ENCODE assay signal across 11 cellular contexts in genomic region chr3:37935290-37935668, GRCh38. TPM values are rescaled to one million over a fixed set of nuclear protein-coding genes. Genes with fewer than 3 reads are reported as not detected.
DNase-seq lines count a peak whose midpoint lies in the region; ATAC-seq, FAIRE-seq and TF ChIP-seq lines count a peak whose summit lies in the region.
"Had no signal": no experiment of that assay in that cellular context is flagged by ENCODE, and none has a peak within 500 bp of the region (broad histone marks: within the 10 kb centered on the region; RNA-seq: fewer than 3 reads in every experiment).

No MANE protein-coding gene starts in this region.

- in situ Hi-C loops in HepG2 (cut with HindIII; ENCODE audit: extremely low pct_ligation_motif_present, low pct_unique_long_range_greater_than_20kb) = no loop called here

- peak; percentile 30 for ATAC-seq in HepG2
- ATAC-seq: natural killer cell had no signal

- H3K27ac ChIP-seq in coronary artery = peak overlapping the region; percentile 54 to 64
- H3K27ac ChIP-seq in HepG2 (ENCODE audit: extremely low read length, insufficient read depth, low read length) = peak overlapping the region; percentile 86
- peak overlapping the region; percentile 74 for H3K27ac ChIP-seq in smooth muscle cell (ENCODE audit: low read depth)
- H3K27ac ChIP-seq in WERI-Rb-1 = no peak overlapping the region

- no peak for TF ChIP-seq POLR2A in HepG2 (IDR thresholded peaks at IDR 0.05; ENCODE audit: insufficient read depth in 1 of 2, low read depth in 2 of 2, low read length in 2 of 2)

- peaks cover 18% of the 10 kb centered on the region for H3F3A ChIP-seq in smooth muscle cell (ENCODE audit: low read depth)

- H2AFZ ChIP-seq in HepG2 (ENCODE audit: low read length) (no peak overlapping the region), smooth muscle cell (ENCODE audit: low read depth) (no peak overlapping the region)

- TF ChIP-seq EP300 in HepG2 (IDR thresholded peaks at IDR 0.05; ENCODE audit: low read depth in 2 of 2, low read length in 2 of 2) (peak in 1 of 2 experiments; percentile 43; a peak in 1 of 4 replicates), HepG2 (CRISPR knock-in tag; IDR thresholded peaks at IDR 0.05; ENCODE audit: borderline replicate concordance) (no peak)

- H3K4me3 ChIP-seq in LNCaP clone FGC (ENCODE audit: low read depth, low read length) (no peak overlapping the region), coronary artery (no peak overlapping the region), HepG2 (replicated peaks in 1 of 3; ENCODE audit: insufficient read depth in 1 of 3, low read depth in 2 of 3, low read length in 3 of 3) (peak overlapping the region in 1 of 3 experiments; percentile 41; a peak in 3 of 6 replicates), smooth muscle cell (no peak overlapping the region), WERI-Rb-1 (ENCODE audit: low read depth, low read length) (no peak overlapping the region)

- DNase-seq in LNCaP clone FGC (ENCODE audit: low read depth) = peak; percentile 36
- DNase-seq in coronary artery (ENCODE audit: low spot score) = no peak
- DNase-seq in HepG2 (ENCODE audit: low spot score) = peak; percentile 71
- DNase-seq in smooth muscle cell (lab: John Stamatoyannopoulos, UW; ENCODE audit: unreplicated experiment) = no peak
- DNase-seq in foreskin melanocyte = no peak
- DNase-seq in WERI-Rb-1 = no peak
- DNase-seq in activated CD4-positive, alpha-beta T cell treated with anti-CD3 and anti-CD28 coated beads for 4 hours = no peak
- DNase-seq in pons (ENCODE audit: low spot score) = no peak
- DNase-seq: activated effector memory CD4-positive, alpha-beta T cell treated with Interleukin-2 at 50 U/mL for 16 hours; natural killer cell had no signal

- H4K20me1 ChIP-seq in HepG2 (ENCODE audit: insufficient read depth, low read length) (no peaks in the 10 kb centered on the region), smooth muscle cell (ENCODE audit: low read depth) (no peaks in the 10 kb centered on the region)

- H3K9ac ChIP-seq in HepG2 (ENCODE audit: insufficient read depth, low read depth, low read length) (peak overlapping the region; percentile 68), smooth muscle cell (ENCODE audit: low read depth) (no peak overlapping the region)

- BruUV-seq in HepG2 (replicated peaks; lab: Mats Ljungman, UMichigan) = no TSS peak

- H3K4me1 ChIP-seq in HepG2 (ENCODE audit: insufficient read depth, low read length) (peaks cover 95% of the 10 kb centered on the region), smooth muscle cell (ENCODE audit: low read depth) (peaks cover 27% of the 10 kb centered on the region)

- H3K36me3 ChIP-seq in HepG2 (replicated peaks in 1 of 2; ENCODE audit: control insufficient read depth in 1 of 2, insufficient read depth in 2 of 2, low read length in 2 of 2) (peaks cover 0 to 2% of the 10 kb centered on the region in 2 experiments; a peak in 1 of 5 replicates), smooth muscle cell (ENCODE audit: low read depth) (no peaks in the 10 kb centered on the region), WERI-Rb-1 (no peaks in the 10 kb centered on the region; the same call in 1 of the 2 replicates)

- H3K4me2 ChIP-seq in HepG2 (ENCODE audit: low read depth, low read length) (peak overlapping the region; percentile 64), smooth muscle cell (peak overlapping the region; percentile 53)

- H3K27me3 ChIP-seq in HepG2 (ENCODE audit: control insufficient read depth in 1 of 2, insufficient read depth in 2 of 2, low read length in 2 of 2) = no peaks in the 10 kb centered on the region
- no peaks in the 10 kb centered on the region for H3K27me3 ChIP-seq in smooth muscle cell (ENCODE audit: low read depth)
- H3K27me3 ChIP-seq in WERI-Rb-1 (ENCODE audit: insufficient read depth, low read depth, severe bottlenecking) = no peaks in the 10 kb centered on the region

- CTCF ChIA-PET in HepG2 (lab: Yijun Ruan, JAX; ENCODE audit: low intra/inter-chr PET ratio, low total read pairs) = no interaction called here

- no peak for TF ChIP-seq CTCF in LNCaP clone FGC (IDR thresholded peaks at IDR 0.05; ENCODE audit: control insufficient read depth, extremely low read depth, insufficient read depth)
- TF ChIP-seq CTCF in coronary artery (IDR thresholded peaks at IDR 0.05) = no peak
- TF ChIP-seq CTCF in HepG2 (CRISPR knock-in tag; IDR thresholded peaks at IDR 0.05) = no peak
- TF ChIP-seq CTCF in smooth muscle cell (IDR thresholded peaks at IDR 0.05; ENCODE audit: borderline replicate concordance, insufficient read depth, poor library complexity, severe bottlenecking) = no peak
- no peak for TF ChIP-seq CTCF in WERI-Rb-1 (IDR thresholded peaks at IDR 0.05; ENCODE audit: low read depth, low read length)

- H3K9me3 ChIP-seq in HepG2 (ENCODE audit: low read length) (no peaks in the 10 kb centered on the region), smooth muscle cell (replicated peaks; ENCODE audit: low read depth) (no peaks in the 10 kb centered on the region), WERI-Rb-1 (ENCODE audit: severe bottlenecking) (peaks cover 2% of the 10 kb centered on the region)

- peak; percentile 50 for FAIRE-seq in HepG2 (lab: Jason Lieb, UNC)
- FAIRE-seq: TTC549 had no signal

- POLR2A ChIA-PET in HepG2 (lab: Yijun Ruan, JAX) = interaction anchor here (1.1 to 6.5 kb wide), 5 partner anchors 12 to 71 kb away, joined by 3 to 72 read pairs (median 7); no protein-coding TSS in a partner anchor

- 5% methylated on average over 1 of the region's 1 CpG for WGBS in HepG2 (ENCODE audit: low lambda C conversion rate)
- 61% methylated on average over 1 of the region's 1 CpG for WGBS in smooth muscle cell (ENCODE audit: low lambda C conversion rate)

- intact Hi-C loops in HepG2 (cut with micrococcal nuclease; ENCODE audit: unreplicated experiment) = loop anchor here (2.0 kb wide), 2 partner anchors 16 to 30 kb away; no protein-coding TSS in a partner anchor

- TF ChIP-seq RAD21 in HepG2 (CRISPR knock-in tag; IDR thresholded peaks at IDR 0.05) = no peak

- H3K79me2 ChIP-seq in HepG2 (ENCODE audit: insufficient read depth, low read length) = peaks cover 85% of the 10 kb centered on the region
- peaks cover 55% of the 10 kb centered on the region for H3K79me2 ChIP-seq in smooth muscle cell (ENCODE audit: low read depth)

TF ChIP-seq in HepG2, 621 proteins besides CTCF, POLR2A, EP300 and RAD21 (continues in another document):
- TF ChIP-seq ZNF33B (CRISPR knock-in tag; IDR thresholded peaks at IDR 0.05) (no peak), CERS6 (CRISPR knock-in tag; IDR thresholded peaks at IDR 0.05) (no peak), U2AF1 (optimal IDR thresholded peaks at IDR 0.05; ENCODE audit: low read depth, low read length) (no peak), NFKB2 (CRISPR knock-in tag; IDR thresholded peaks at IDR 0.05; ENCODE audit: borderline replicate concordance) (no peak), ZNF597 (CRISPR knock-in tag; IDR thresholded peaks at IDR 0.05) (no peak), HNRNPUL1 (IDR thresholded peaks at IDR 0.05; ENCODE audit: low read depth, low read length) (no peak)

RNA-seq across cellular contexts. Expression of gene VILL, which starts 55.3 kb away (rescaled TPM):
- total RNA-seq in HepG2 (2016; rRNA removed; fragmentation: Illumina TruSeq; extraction: Trizol) (3.2 and 4.0 TPM in 2 replicates), smooth muscle cell (3.4 and 3.8 TPM in 2 replicates)
- total RNA-seq in HepG2 (2016; cell fraction: cytosol; rRNA removed; fragmentation: Illumina TruSeq; extraction: Trizol; ENCODE audit: low read depth) = 4.3 and 5.3 TPM in 2 replicates
- 2.3 and 4.1 TPM in 2 replicates for total RNA-seq in HepG2 (2016; cell fraction: insoluble cytoplasmic fraction; rRNA removed; fragmentation: Illumina TruSeq; extraction: Trizol)
- 3.3 and 5.4 TPM in 2 replicates for total RNA-seq in HepG2 (2016; cell fraction: membrane; rRNA removed; fragmentation: Illumina TruSeq; extraction: Trizol)
- 2.0 and 2.1 TPM in 2 replicates for total RNA-seq in HepG2 (2016; cell fraction: nucleus; rRNA removed; fragmentation: Illumina TruSeq; extraction: Trizol)
- polyA plus RNA-seq in HepG2 (2011; rRNA removed) (5.3 and 7.5 TPM in 2 replicates), smooth muscle cell (2.3 and 5.6 TPM in 2 replicates)
- 5.6 and 9.0 TPM in 2 replicates for polyA plus RNA-seq in HepG2 (2011; cell fraction: cytosol; rRNA removed)
- 8.6 and 9.9 TPM in 2 replicates for polyA plus RNA-seq in HepG2 (2011; cell fraction: nucleus; rRNA removed)
- polyA plus RNA-seq in HepG2 (2012) = 2.1 and 2.6 TPM in 2 replicates
- polyA plus RNA-seq in HepG2 (2016; cell fraction: cytosol; fragmentation: Illumina TruSeq; extraction: Trizol; ENCODE audit: low read depth) = 4.2 and 6.5 TPM in 2 replicates
- polyA plus RNA-seq in HepG2 (2016; cell fraction: insoluble cytoplasmic fraction; fragmentation: Illumina TruSeq; extraction: Trizol; ENCODE audit: low read depth) = 2.0 and 2.3 TPM in 2 replicates
- 3.5 and 5.1 TPM in 2 replicates for polyA plus RNA-seq in HepG2 (2016; cell fraction: membrane; fragmentation: Illumina TruSeq; extraction: Trizol; ENCODE audit: low read depth)
- 2.0 and 2.9 TPM in 2 replicates for polyA plus RNA-seq in HepG2 (2016; cell fraction: nucleus; fragmentation: Illumina TruSeq; extraction: Trizol; ENCODE audit: insufficient read depth, low read depth)
- 1.2 and 3.8 TPM in 2 replicates for polyA minus RNA-seq in HepG2 (2011; rRNA and poly(A)+ RNA removed; ENCODE audit: low replicate concordance)
- polyA minus RNA-seq in HepG2 (2011; cell fraction: cytosol; rRNA and poly(A)+ RNA removed) = 0.89 TPM in 1 of 2 replicates, not detected in the other
- 6.2 and 7.3 TPM in 2 replicates for polyA minus RNA-seq in HepG2 (2011; cell fraction: nucleus; rRNA and poly(A)+ RNA removed)

Comparison
In these comparisons a context has a peak if more than half of its experiments do, and no peak if none do; other contexts are left out.
1. DNase-seq: peak in LNCaP clone FGC (single experiment) and HepG2 (single experiment); none in coronary artery (single experiment), smooth muscle cell (single experiment), foreskin melanocyte (single experiment), WERI-Rb-1 (single experiment), activated CD4-positive, alpha-beta T cell treated with anti-CD3 and anti-CD28 coated beads for 4 hours (0 of 2) and pons (single experiment).